Comparison of ENCODE assay signal across 15 cellular contexts in the genomic region with DNA sequence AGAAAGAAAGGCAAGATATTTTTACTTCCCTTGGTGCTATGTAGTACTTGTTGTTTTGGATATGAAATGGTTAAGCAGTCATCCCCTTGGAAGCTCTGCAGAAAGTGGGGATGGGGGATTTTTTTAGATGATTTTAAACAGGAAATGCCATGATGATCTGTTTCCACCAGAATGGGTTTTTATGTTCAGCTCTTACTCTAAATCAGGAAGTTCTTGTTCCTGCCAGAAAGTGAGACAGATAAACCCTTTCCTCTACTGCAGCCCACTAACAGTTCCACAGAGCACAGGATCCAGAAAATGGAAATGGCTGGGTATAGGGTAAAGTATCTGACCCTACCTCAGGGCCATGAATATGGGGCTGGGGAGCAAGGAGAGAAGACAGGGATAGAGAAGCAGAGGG. TPM values are rescaled to one million over a fixed set of nuclear protein-coding genes. Genes with fewer than 3 reads are reported as not detected.
DNase-seq lines count a peak whose midpoint lies in the region; ATAC-seq and TF ChIP-seq lines count a peak whose summit lies in the region.
"Had no signal": no experiment of that assay in that cellular context is flagged by ENCODE, and none has a peak within 500 bp of the region (broad histone marks: within the 10 kb centered on the region; RNA-seq: fewer than 3 reads in every experiment).

No MANE protein-coding gene starts in this region.

- ATAC-seq in left ventricle myocardium superior (no peak), lower lobe of right lung (no peak)
- ATAC-seq: gastrocnemius medialis; stimulated activated effector memory CD8-positive, alpha-beta T cell treated with anti-CD3 and anti-CD28 coated beads, Interleukin-12 subunit alpha, Interleukin-12 subunit beta, amount 100 ng/mL, for 72 hours; T-cell had no signal

- H3K36me3 ChIP-seq in mesodermal cell (ENCODE audit: control insufficient read depth, insufficient read depth, low read length): no peaks in the 10 kb centered on the region
- no peaks in the 10 kb centered on the region for H3K36me3 ChIP-seq in lower lobe of right lung
- no peaks in the 10 kb centered on the region for H3K36me3 ChIP-seq in SJCRH30
- H3K36me3 ChIP-seq: gastrocnemius medialis had no signal

- H3K4me3 ChIP-seq in astrocyte of the spinal cord (ENCODE audit: low read depth, low read length) (no peak overlapping the region), mesodermal cell (ENCODE audit: extremely low read depth, insufficient read depth, low read length, poor library complexity, severe bottlenecking) (no peak overlapping the region), lower lobe of right lung (no peak overlapping the region), SJCRH30 (no peak overlapping the region)
- H3K4me3 ChIP-seq: gastrocnemius medialis had no signal

- H3K9me3 ChIP-seq in mesodermal cell (ENCODE audit: control insufficient read depth, low read length) (peaks cover 21% of the 10 kb centered on the region), lower lobe of right lung (peaks cover 13% of the 10 kb centered on the region), SJCRH30 (replicated peaks) (no peaks in the 10 kb centered on the region)
- H3K9me3 ChIP-seq: gastrocnemius medialis had no signal

- in situ Hi-C loops in astrocyte of the spinal cord (cut with HindIII; ENCODE audit: low sequenced_read_pairs): no loop called here

- H3K27ac ChIP-seq in mesodermal cell (ENCODE audit: low read depth, low read length, severe bottlenecking): peak overlapping the region; percentile 37
- H3K27ac ChIP-seq in lower lobe of right lung: no peak overlapping the region
- no peak overlapping the region for H3K27ac ChIP-seq in SJCRH30
- H3K27ac ChIP-seq: gastrocnemius medialis had no signal

- intact Hi-C loops in left ventricle myocardium superior (cut with micrococcal nuclease): no loop called here
- intact Hi-C loops in lower lobe of right lung (cut with DNase I): no loop called here

- DNase-seq in GDM1 (lab: John Stamatoyannopoulos, UW) (peak; percentile 66), MV-4-11 (lab: John Stamatoyannopoulos, UW) (peak; percentile 82), astrocyte of the spinal cord (ENCODE audit: low read depth, low spot score) (peak; percentile 20), left ventricle myocardium superior (no peak), lower lobe of right lung (no peak), SJCRH30 (no peak)
- DNase-seq in stimulated activated CD4-positive, alpha-beta T cell treated with anti-CD3 and anti-CD28 coated beads, Interleukin-4, amount 100 ng/mL, for 4 hours: no peak
- DNase-seq: activated B cell treated with CpG ODN at 0.5 μM for 24 hours; activated CD8-positive, alpha-beta memory T cell treated with anti-CD3 and anti-CD28 coated beads for 24 hours; DMS 273 treated with DMSO at 0.1 percent for 48 hours; endodermal cell; gastrocnemius medialis; T-cell had no signal

- TF ChIP-seq CTCF in astrocyte of the spinal cord (IDR thresholded peaks at IDR 0.05; ENCODE audit: low read depth, low read length): no peak
- TF ChIP-seq CTCF in lower lobe of right lung (IDR thresholded peaks at IDR 0.05): no peak

- H3K4me1 ChIP-seq in mesodermal cell (ENCODE audit: control insufficient read depth, insufficient read depth, low read length, poor library complexity, severe bottlenecking): peaks cover 27% of the 10 kb centered on the region
- H3K4me1 ChIP-seq in lower lobe of right lung: no peaks in the 10 kb centered on the region
- H3K4me1 ChIP-seq in SJCRH30: peaks cover 7% of the 10 kb centered on the region; the same call in 1 of the 2 replicates
- H3K4me1 ChIP-seq: gastrocnemius medialis had no signal

- H3K27me3 ChIP-seq in lower lobe of right lung (ENCODE audit: low read depth) (no peaks in the 10 kb centered on the region), SJCRH30 (no peaks in the 10 kb centered on the region)
- H3K27me3 ChIP-seq: gastrocnemius medialis had no signal

RNA-seq across cellular contexts. Expression of a gene that starts 32.1 kb away (rescaled TPM):
- 0.11 TPM for polyA plus RNA-seq in mesodermal cell (2013, experiment 1 of 2)
- 0.25 TPM for polyA plus RNA-seq in mesodermal cell (2013, experiment 2 of 2)
- total RNA-seq in left ventricle myocardium superior (13.9 TPM), lower lobe of right lung (0.41 TPM)
- total RNA-seq in SJCRH30 (2014; rRNA removed; shearing (Covaris generic)): 0.71 and 1.0 TPM in 2 replicates
- total RNA-seq: endodermal cell had no signal

RNA-seq across cellular contexts. Expression of a gene that starts 49.2 kb away (rescaled TPM):
- polyA plus RNA-seq in mesodermal cell (2013, experiment 1 of 2): 12.8 TPM
- polyA plus RNA-seq in mesodermal cell (2013, experiment 2 of 2): 15.6 TPM
- 2.4 TPM for total RNA-seq in left ventricle myocardium superior
- 2.5 TPM for total RNA-seq in lower lobe of right lung
- 24.7 and 30.6 TPM in 2 replicates for total RNA-seq in SJCRH30 (2014; rRNA removed; shearing (Covaris generic))

Comparison
In these comparisons a context has a peak if more than half of its experiments do, and no peak if none do; other contexts are left out.
1. DNase-seq: peak in GDM1 (single experiment), MV-4-11 (single experiment) and astrocyte of the spinal cord (single experiment); none in left ventricle myocardium superior (single experiment), lower lobe of right lung (single experiment), SJCRH30 (0 of 2) and stimulated activated CD4-positive, alpha-beta T cell treated with anti-CD3 and anti-CD28 coated beads, Interleukin-4, amount 100 ng/mL, for 4 hours (0 of 2).